Comparison of ENCODE assay signal across 16 cellular contexts in genomic region chr11:61472282-61472681, GRCh38. TPM values are rescaled to one million over a fixed set of nuclear protein-coding genes. Genes with fewer than 3 reads are reported as not detected.
DNase-seq lines count a peak whose midpoint lies in the region; ATAC-seq and TF ChIP-seq lines count a peak whose summit lies in the region.
"Had no signal": no experiment of that assay in that cellular context is flagged by ENCODE, and none has a peak within 500 bp of the region (broad histone marks: within the 10 kb centered on the region; RNA-seq: fewer than 3 reads in every experiment).

No MANE protein-coding gene starts in this region.

- H3K14ac ChIP-seq in H9 (ENCODE audit: insufficient read depth, low read length): no peak overlapping the region

- no peak overlapping the region for H3K56ac ChIP-seq in H9 (ENCODE audit: insufficient read length, low read depth, low read length)

- H3K79me1 ChIP-seq in H9 (ENCODE audit: insufficient read depth, low read depth, low read length, poor library complexity, severe bottlenecking): no peaks in the 10 kb centered on the region

- H2BK15ac ChIP-seq in H9 (ENCODE audit: low read depth, low read length): no peak overlapping the region

- H2AFZ ChIP-seq in H9 (ENCODE audit: low read length): no peak overlapping the region

- H3K27me3 Mint-ChIP-seq in H9 (ENCODE audit: low read depth): no peaks in the 10 kb centered on the region; the same call in 1 of the 2 replicates
- no peaks in the 10 kb centered on the region for H3K27me3 Mint-ChIP-seq in CD8-positive, alpha-beta memory T cell
- H3K27me3 Mint-ChIP-seq: activated CD8-positive, alpha-beta T cell treated with anti-CD3 and anti-CD28 coated beads for 36 hours; memory B cell had no signal

- peaks cover 0 to 58% (median 13%) of the 10 kb centered on the region in 6 donors for H3K36me3 ChIP-seq in spleen
- H3K36me3 ChIP-seq in CD8-positive, alpha-beta memory T cell (ENCODE audit: insufficient read depth, low read length): no peaks in the 10 kb centered on the region

- H3K9me3 Mint-ChIP-seq in H9: no peaks in the 10 kb centered on the region
- no peaks in the 10 kb centered on the region for H3K9me3 Mint-ChIP-seq in CD8-positive, alpha-beta memory T cell
- H3K9me3 Mint-ChIP-seq: activated CD8-positive, alpha-beta T cell treated with anti-CD3 and anti-CD28 coated beads for 36 hours; memory B cell had no signal

- no peak overlapping the region for H3K27ac ChIP-seq in H9 (ENCODE audit: insufficient read length, low read depth, low read length)
- peak overlapping the region; percentile 38 for H3K27ac ChIP-seq in layer of hippocampus (ENCODE audit: low read depth, low read length)
- H3K27ac ChIP-seq in spleen: peak overlapping the region in 7 of 8 donors; percentile 1 to 60 (median 48)
- no peak overlapping the region for H3K27ac ChIP-seq in CD8-positive, alpha-beta memory T cell (ENCODE audit: low read depth, low read length)

- no peak overlapping the region for H3K9ac ChIP-seq in H9 (ENCODE audit: extremely low read depth, insufficient read length, low read length)

- H3K27me3 ChIP-seq in H9 (ENCODE audit: insufficient read depth, low read length) (no peaks in the 10 kb centered on the region), layer of hippocampus (ENCODE audit: control insufficient read depth, insufficient read depth, low read length) (no peaks in the 10 kb centered on the region), spleen (replicated peaks in 1 of 7) (no peaks in the 10 kb centered on the region)
- no peaks in the 10 kb centered on the region for H3K27me3 ChIP-seq in CD8-positive, alpha-beta memory T cell (ENCODE audit: insufficient read depth, low read length, poor library complexity, severe bottlenecking)
- H3K27me3 ChIP-seq: Peyer's patch had no signal

- no peaks in the 10 kb centered on the region for H3K79me2 ChIP-seq in H9 (ENCODE audit: insufficient read depth, low read length)

- CTCF ChIA-PET in CD8-positive, alpha-beta memory T cell (lab: Charles Lee): no interaction called here

- H2BK5ac ChIP-seq in H9 (ENCODE audit: insufficient read length, low read length): no peak overlapping the region

- no peak overlapping the region for H3K4ac ChIP-seq in H9 (ENCODE audit: low read depth, low read length)

- H4K91ac ChIP-seq in H9 (ENCODE audit: insufficient read length, low read depth, low read length): no peak overlapping the region

- no peak for TF ChIP-seq POLR2A in spleen (IDR thresholded peaks at IDR 0.05)

- H4K5ac ChIP-seq in H9 (ENCODE audit: insufficient read length, low read depth, low read length): no peak overlapping the region

- no peak overlapping the region for H2BK20ac ChIP-seq in H9 (ENCODE audit: low read depth, low read length, poor library complexity, severe bottlenecking)

- POLR2A ChIA-PET in CD8-positive, alpha-beta memory T cell (lab: Charles Lee): interaction anchor here (0.7 kb wide), 1 partner anchor 22 kb away, joined by 11 read pairs; no protein-coding TSS in a partner anchor

- H2BK120ac ChIP-seq in H9 (ENCODE audit: low read depth, low read length, poor library complexity, severe bottlenecking): no peak overlapping the region

- no peaks in the 10 kb centered on the region for H3K4me1 ChIP-seq in H9 (ENCODE audit: insufficient read depth, low read length)
- peaks cover 0 to 12% (median under 1%) of the 10 kb centered on the region in 6 donors for H3K4me1 ChIP-seq in spleen
- H3K4me1 ChIP-seq in CD8-positive, alpha-beta memory T cell (ENCODE audit: insufficient read depth, low read length): no peaks in the 10 kb centered on the region

- no peak overlapping the region for H4K8ac ChIP-seq in H9 (replicated peaks; ENCODE audit: insufficient read length, low read depth, low read length)

- peaks cover 0 to 9% (median 7%) of the 10 kb centered on the region in 3 experiments; a peak in 3 of 7 replicates for H3K36me3 Mint-ChIP-seq in H9 (ENCODE audit: insufficient read depth in 1 of 3, low read depth in 3 of 3)
- peaks cover 4 to 44% (median 25%) of the 10 kb centered on the region in 3 donors for H3K36me3 Mint-ChIP-seq in CD8-positive, alpha-beta memory T cell

- H2AK5ac ChIP-seq in H9 (ENCODE audit: insufficient read length, low read length): no peak overlapping the region

- H3K4me3 ChIP-seq in cardiac fibroblast (replicated peaks in 1 of 2; ENCODE audit: low read depth in 2 of 2, low read length in 2 of 2): no peak overlapping the region
- H3K4me3 ChIP-seq in spleen: no peak overlapping the region
- H3K4me3 ChIP-seq in CD8-positive, alpha-beta memory T cell (ENCODE audit: low read length): no peak overlapping the region
- H3K4me3 ChIP-seq: Peyer's patch had no signal

- ATAC-seq in HG03108 (IDR thresholded peaks at IDR 0.05; ENCODE audit: unreplicated experiment): no peak
- ATAC-seq: activated CD8-positive, alpha-beta T cell treated with anti-CD3 and anti-CD28 coated beads for 36 hours had no signal

- H3K4me3 Mint-ChIP-seq in H9: no peak overlapping the region
- H3K4me3 Mint-ChIP-seq in CD8-positive, alpha-beta memory T cell: no peak overlapping the region
- H3K4me3 Mint-ChIP-seq: activated CD8-positive, alpha-beta T cell treated with anti-CD3 and anti-CD28 coated beads for 36 hours; memory B cell had no signal

- no CpG with 5 or more reads among the region's 5 CpGs for WGBS in H9 (ENCODE audit: extremely low coverage, insufficient read length, low lambda C conversion rate)
- 70 to 81% (median 74%) methylated on average over 5 of the region's 5 CpGs for whole genome bisulfite sequencing in spleen, 5 donors

- H3K23me2 ChIP-seq in H9 (ENCODE audit: insufficient read length, low read depth, low read length, poor library complexity, severe bottlenecking): no peaks in the 10 kb centered on the region

- no peak for TF ChIP-seq CTCF in H9 (conservative IDR thresholded peaks at IDR 0.05)
- no peak for TF ChIP-seq CTCF in cardiac fibroblast (IDR thresholded peaks at IDR 0.05; ENCODE audit: low read depth, low read length)
- TF ChIP-seq CTCF in spleen (IDR thresholded peaks at IDR 0.05 in 8 of 11, conservative IDR thresholded peaks at IDR 0.05 in 3 of 11): no peak

- DNase-seq in H9 (no peak), cardiac fibroblast (ENCODE audit: low read depth in 2 of 2) (peak; percentile 63 to 64), spleen (no peak), iPS-NIHi11 (ENCODE audit: low spot score) (no peak), AG08396 (ENCODE audit: low spot score) (no peak)
- DNase-seq in CD8-positive, alpha-beta memory T cell: no peak
- DNase-seq: activated CD8-positive, alpha-beta T cell treated with anti-CD3 and anti-CD28 coated beads for 36 hours; activated naive CD4-positive, alpha-beta T cell treated with anti-CD3 and anti-CD28 coated beads, Interleukin-2, amount 50 U/mL, for 16 hours; DMS53; NCI-H1105 treated with DMSO at 0.1 percent for 48 hours; retina had no signal

- H4K20me1 ChIP-seq in H9 (ENCODE audit: control insufficient read depth, insufficient read depth, insufficient read length): no peaks in the 10 kb centered on the region

- no peaks in the 10 kb centered on the region for H3K9me3 ChIP-seq in H9 (ENCODE audit: control insufficient read depth, low read depth, low read length)
- peaks cover 0 to 3% (median 0%) of the 10 kb centered on the region in 8 donors for H3K9me3 ChIP-seq in spleen
- no peaks in the 10 kb centered on the region for H3K9me3 ChIP-seq in CD8-positive, alpha-beta memory T cell (ENCODE audit: low read length)
- H3K9me3 ChIP-seq: Peyer's patch had no signal

- H3K18ac ChIP-seq in H9 (ENCODE audit: insufficient read length, low read depth, low read length): no peak overlapping the region

- no peak overlapping the region for H3T11ph ChIP-seq in H9 (ENCODE audit: low read length)

- peak overlapping the region in 2 of 3 experiments; percentile 52 to 90; a peak in 3 of 7 replicates for H3K27ac Mint-ChIP-seq in H9
- no peak overlapping the region for H3K27ac Mint-ChIP-seq in CD8-positive, alpha-beta memory T cell
- H3K27ac Mint-ChIP-seq: activated CD8-positive, alpha-beta T cell treated with anti-CD3 and anti-CD28 coated beads for 36 hours; memory B cell had no signal

- H3K23ac ChIP-seq in H9 (ENCODE audit: insufficient read length, low read depth, low read length): no peak overlapping the region

- intact Hi-C loops in spleen (cut with DNase I; ENCODE audit: low total_unique reads): loop anchor here (10.0 kb wide), 1 partner anchor 163 kb away; no protein-coding TSS in a partner anchor

- H3K4me2 ChIP-seq in H9 (ENCODE audit: insufficient read depth, insufficient read length, low read length): no peak overlapping the region

- H3K4me1 Mint-ChIP-seq in H9: peaks cover 4 to 5% of the 10 kb centered on the region in 2 experiments; a peak in 2 of 4 replicates
- H3K4me1 Mint-ChIP-seq in CD8-positive, alpha-beta memory T cell: no peaks in the 10 kb centered on the region
- H3K4me1 Mint-ChIP-seq: memory B cell had no signal

- no peak overlapping the region for H2BK12ac ChIP-seq in H9 (ENCODE audit: insufficient read length, low read depth, low read length)

RNA-seq across cellular contexts. Expression of gene LRRC10B, which starts 36.3 kb away (rescaled TPM):
- total RNA-seq in H9 (2021) (0.31 and 0.39 TPM in 2 replicates), spleen (under 1 TPM in 3 of 7 donors, not detected in 4; 0.27 to 0.37 (median 0.35) TPM)
- polyA plus RNA-seq in spleen: under 1 TPM; 0.28 to 0.82 (median 0.32) TPM
- total RNA-seq in CD8-positive, alpha-beta memory T cell: not detected
- polyA plus RNA-seq in CD8-positive, alpha-beta memory T cell: not detected
- total RNA-seq: activated CD8-positive, alpha-beta T cell treated with anti-CD3 and anti-CD28 coated beads for 36 hours; NCI-H460 had no signal

RNA-seq across cellular contexts. Expression of gene SDHAF2, which starts 42.4 kb away (rescaled TPM):
- total RNA-seq in H9 (2021): 41.8 and 45.2 TPM in 2 replicates
- 10 to 100 TPM; 39.8 to 74.2 (median 50.0) TPM for total RNA-seq in spleen
- 10 to 100 TPM; 50.4 to 73.0 (median 56.8) TPM for polyA plus RNA-seq in spleen
- total RNA-seq in CD8-positive, alpha-beta memory T cell: 10 to 100 TPM; 48.8 to 49.2 TPM
- polyA plus RNA-seq in CD8-positive, alpha-beta memory T cell: 101 TPM

RNA-seq across cellular contexts. Expression of gene CPSF7, which starts 42.5 kb away (rescaled TPM):
- total RNA-seq in H9 (2021) (133 and 145 TPM in 2 replicates), spleen (10 to 100 TPM; 60.3 to 94.3 (median 85.5) TPM)
- polyA plus RNA-seq in spleen: 10 to 100 TPM; 30.0 to 44.6 (median 35.3) TPM
- total RNA-seq in CD8-positive, alpha-beta memory T cell: 100 to 1,000 TPM; 128 to 140 TPM
- polyA plus RNA-seq in CD8-positive, alpha-beta memory T cell: 32.9 TPM

Comparison
In these comparisons a context has a peak if more than half of its experiments do, and no peak if none do; other contexts are left out.
1. DNase-seq: peak in cardiac fibroblast (2 of 2); none in H9 (single experiment), spleen (single experiment), CD8-positive, alpha-beta memory T cell (0 of 5), iPS-NIHi11 (single experiment) and AG08396 (single experiment).
2. H3K27ac ChIP-seq: peak in layer of hippocampus (single experiment) and spleen (7 of 8); none in H9 (single experiment) and CD8-positive, alpha-beta memory T cell (single experiment).
3. H3K27ac Mint-ChIP-seq: peak in H9 (2 of 3); none in CD8-positive, alpha-beta memory T cell (0 of 8).